8 cellular contexts compared by ENCODE assay signal in genomic region chr10:29212597-29212996, GRCh38.
"Had no signal": no experiment of that assay in that cellular context is flagged by ENCODE, and none has a peak within 500 bp of the region (broad histone marks: within the 10 kb centered on the region; RNA-seq: fewer than 3 reads in every experiment).

No MANE protein-coding gene starts in this region.

- H3K4me3 ChIP-seq: GM12878 had no signal

- FAIRE-seq: G401.6, GM12878, GM12891, GM12892, GM18507, GM19239 had no signal

- ATAC-seq: GM12878 had no signal

- DNase-seq: GDM1, GF-D8 had no signal
